In genomic region chr6:163398796-163399195, GRCh38 we compare ENCODE assay signal across 15 cellular contexts. TPM values are rescaled to one million over a fixed set of nuclear protein-coding genes. Genes with fewer than 3 reads are reported as not detected.
DNase-seq lines count a peak whose midpoint lies in the region; ATAC-seq and TF ChIP-seq lines count a peak whose summit lies in the region.
"Had no signal": no experiment of that assay in that cellular context is flagged by ENCODE, and none has a peak within 500 bp of the region (broad histone marks: within the 10 kb centered on the region; RNA-seq: fewer than 3 reads in every experiment).

No MANE protein-coding gene starts in this region.

- H3K27ac ChIP-seq in lower lobe of right lung: peak overlapping the region; percentile 31
- H3K27ac ChIP-seq in A673 (ENCODE audit: low read depth, low read length, poor library complexity, severe bottlenecking): no peak overlapping the region
- H3K27ac ChIP-seq: Peyer's patch, vagina had no signal

- intact Hi-C loops in activated B cell treated with CpG ODN at 0.5 μM for 24 hours (cut with micrococcal nuclease) (no loop called here), lower lobe of right lung (cut with DNase I) (no loop called here), A673 (cut with micrococcal nuclease; ENCODE audit: unreplicated experiment) (no loop called here)

- DNase-seq in CD1c-positive myeloid dendritic cell (ENCODE audit: extremely low spot score) (peak; percentile 54), activated B cell treated with CpG ODN at 0.5 μM for 24 hours (no peak), lower lobe of right lung (peak; percentile 86), A673 (ENCODE audit: low spot score) (no peak), NCI-H226 (no peak), mesenteric fat pad (ENCODE audit: low spot score) (no peak), osteocyte (ENCODE audit: extremely low spot score, unreplicated experiment) (no peak)
- DNase-seq: activated CD4-positive, CD25-positive, alpha-beta regulatory T cell treated with anti-CD3 and anti-CD28 coated beads, Interleukin-2, amount 50 U/mL, for 72 hours; effector CD4-positive, alpha-beta T cell; GF-D8; NCI-H146 had no signal

- H3K4me1 ChIP-seq in lower lobe of right lung: peaks cover 23% of the 10 kb centered on the region
- no peaks in the 10 kb centered on the region for H3K4me1 ChIP-seq in A673 (ENCODE audit: insufficient read depth, low read length, poor library complexity, severe bottlenecking)
- H3K4me1 ChIP-seq: Peyer's patch had no signal

- H3K9me3 ChIP-seq in lower lobe of right lung: no peaks in the 10 kb centered on the region
- no peaks in the 10 kb centered on the region for H3K9me3 ChIP-seq in A673 (ENCODE audit: low read depth, low read length, poor library complexity, severe bottlenecking)
- H3K9me3 ChIP-seq: Peyer's patch, vagina had no signal

- H3K9me3 Mint-ChIP-seq in activated B cell treated with CpG ODN at 0.5 μM for 24 hours (no peaks in the 10 kb centered on the region), osteocyte (ENCODE audit: unreplicated experiment) (no peaks in the 10 kb centered on the region)
- H3K9me3 Mint-ChIP-seq: activated naive CD4-positive, alpha-beta T cell treated with anti-CD3 and anti-CD28 coated beads, Interleukin-2, amount 50 U/mL, for 24 hours had no signal

- H3K36me3 Mint-ChIP-seq in activated B cell treated with CpG ODN at 0.5 μM for 24 hours (ENCODE audit: low read depth): no peaks in the 10 kb centered on the region
- H3K36me3 Mint-ChIP-seq in osteocyte (ENCODE audit: unreplicated experiment): no peaks in the 10 kb centered on the region
- H3K36me3 Mint-ChIP-seq: activated naive CD4-positive, alpha-beta T cell treated with anti-CD3 and anti-CD28 coated beads, Interleukin-2, amount 50 U/mL, for 24 hours had no signal

- H3K27me3 Mint-ChIP-seq in activated B cell treated with CpG ODN at 0.5 μM for 24 hours: peaks cover 26% of the 10 kb centered on the region
- H3K27me3 Mint-ChIP-seq in osteocyte (ENCODE audit: unreplicated experiment): no peaks in the 10 kb centered on the region

- no peak for TF ChIP-seq CTCF in activated B cell treated with CpG ODN at 0.5 μM for 24 hours (IDR thresholded peaks at IDR 0.05)
- TF ChIP-seq CTCF in lower lobe of right lung (IDR thresholded peaks at IDR 0.05): no peak
- TF ChIP-seq CTCF in A673 (conservative IDR thresholded peaks at IDR 0.05; ENCODE audit: low read depth, low read length): no peak
- no peak for TF ChIP-seq CTCF in osteocyte (IDR thresholded peaks at IDR 0.05)

- no TSS peak for BruUV-seq in A673 (replicated peaks; lab: Mats Ljungman, UMichigan)

- H3K4me1 Mint-ChIP-seq in activated B cell treated with CpG ODN at 0.5 μM for 24 hours (peaks cover 9% of the 10 kb centered on the region), osteocyte (ENCODE audit: unreplicated experiment) (peaks cover 12% of the 10 kb centered on the region)

- no peaks in the 10 kb centered on the region for H3K36me3 ChIP-seq in lower lobe of right lung
- H3K36me3 ChIP-seq in A673 (ENCODE audit: insufficient read depth, low read length, poor library complexity, severe bottlenecking): no peaks in the 10 kb centered on the region
- H3K36me3 ChIP-seq: Peyer's patch, vagina had no signal

- H3K27ac Mint-ChIP-seq in activated B cell treated with CpG ODN at 0.5 μM for 24 hours (no peak overlapping the region), osteocyte (ENCODE audit: unreplicated experiment) (no peak overlapping the region)
- H3K27ac Mint-ChIP-seq: activated naive CD4-positive, alpha-beta T cell treated with anti-CD3 and anti-CD28 coated beads, Interleukin-2, amount 50 U/mL, for 24 hours had no signal

- H3K4me3 ChIP-seq in lower lobe of right lung: no peak overlapping the region
- no peak overlapping the region for H3K4me3 ChIP-seq in A673 (ENCODE audit: low read depth, low read length, poor library complexity, severe bottlenecking)
- H3K4me3 ChIP-seq: Peyer's patch, vagina had no signal

- H3K4me3 Mint-ChIP-seq in activated B cell treated with CpG ODN at 0.5 μM for 24 hours (no peak overlapping the region), osteocyte (ENCODE audit: unreplicated experiment) (no peak overlapping the region)
- H3K4me3 Mint-ChIP-seq: activated naive CD4-positive, alpha-beta T cell treated with anti-CD3 and anti-CD28 coated beads, Interleukin-2, amount 50 U/mL, for 24 hours had no signal

- H3K27me3 ChIP-seq in lower lobe of right lung (ENCODE audit: low read depth) (no peaks in the 10 kb centered on the region), A673 (replicated peaks; ENCODE audit: insufficient read depth, low read depth, low read length, poor library complexity) (no peaks in the 10 kb centered on the region)
- H3K27me3 ChIP-seq: Peyer's patch, vagina had no signal

- ATAC-seq in HG02798 (IDR thresholded peaks at IDR 0.05; ENCODE audit: poor library complexity, unreplicated experiment) (peak; percentile 67), activated B cell treated with CpG ODN at 0.5 μM for 24 hours (ENCODE audit: low read depth) (peak; percentile 40), lower lobe of right lung (peak; percentile 68 to 88)

- POLR2A ChIA-PET in activated B cell treated with CpG ODN at 0.5 μM for 24 hours (lab: Charles Lee) (no interaction called here), A673 (lab: Charles Lee; ENCODE audit: low non-redundant PET) (no interaction called here)

- CTCF ChIA-PET in activated B cell treated with CpG ODN at 0.5 μM for 24 hours (lab: Charles Lee) (no interaction called here), A673 (lab: Charles Lee) (no interaction called here)

RNA-seq across cellular contexts. Expression of gene QKI, which starts 15.7 kb away (rescaled TPM):
- 61.5 and 66.6 TPM in 2 replicates for total RNA-seq in activated B cell treated with CpG ODN at 0.5 μM for 24 hours
- 247 TPM for total RNA-seq in lower lobe of right lung
- total RNA-seq in A673 (2021): 128 and 131 TPM in 2 replicates
- total RNA-seq in mesenteric fat pad: 267 TPM
- total RNA-seq in osteocyte: 290 and 308 TPM in 2 replicates

Comparison
In these comparisons a context has a peak if more than half of its experiments do, and no peak if none do; other contexts are left out.
1. DNase-seq: peak in CD1c-positive myeloid dendritic cell (single experiment) and lower lobe of right lung (single experiment); none in activated B cell treated with CpG ODN at 0.5 μM for 24 hours (single experiment), A673 (single experiment), NCI-H226 (single experiment), mesenteric fat pad (single experiment) and osteocyte (single experiment).
2. Peak in every context shown above with its lines, with median percentiles within 50 percentile points of each other: ATAC-seq.